34 cellular contexts compared by ENCODE assay signal in the genomic region with DNA sequence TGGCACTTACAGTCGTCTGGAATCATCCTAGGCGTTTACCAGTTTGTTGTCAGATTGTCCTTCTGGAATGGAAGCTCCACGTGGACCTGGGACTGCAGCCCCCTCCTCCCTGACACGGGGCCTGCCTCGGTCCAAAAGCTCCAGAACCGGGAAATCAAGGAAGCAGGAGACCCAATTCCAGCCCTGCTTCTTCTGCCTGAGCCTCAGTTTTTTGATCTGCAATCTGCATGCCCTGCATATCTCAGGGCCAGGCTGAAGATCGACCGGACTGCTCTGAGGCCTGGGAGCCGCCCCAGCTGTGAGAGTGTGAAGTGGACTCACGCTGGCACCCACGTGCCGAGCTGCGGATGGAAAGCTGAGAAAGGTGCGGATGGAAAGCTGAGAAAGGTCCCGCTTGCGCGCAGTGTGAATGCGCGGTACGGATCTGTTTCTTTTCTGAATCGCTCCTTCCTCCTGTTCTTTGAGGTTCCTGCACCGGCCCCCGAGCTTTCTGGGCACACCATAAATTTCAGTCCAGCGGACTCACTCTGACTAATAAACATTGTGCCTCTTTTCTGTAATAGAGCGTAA.
"Had no signal": no experiment of that assay in that cellular context is flagged by ENCODE, and none has a peak within 500 bp of the region (broad histone marks: within the 10 kb centered on the region; RNA-seq: fewer than 3 reads in every experiment).

No MANE protein-coding gene starts in this region.

- ATAC-seq: activated CD4-positive, alpha-beta T cell treated with anti-CD3 and anti-CD28 coated beads for 36 hours; activated CD8-positive, alpha-beta memory T cell treated with anti-CD3 and anti-CD28 coated beads, Interleukin-2, amount 10 ng/mL, durations not matched to agents 7 days and 5 days; activated CD8-positive, alpha-beta T cell treated with anti-CD3 and anti-CD28 coated beads, Interleukin-2, amount 10 ng/mL, durations not matched to agents 7 days and 5 days; activated T-cell treated with anti-CD3 and anti-CD28 coated beads, Interleukin-2, amount 50 U/mL, for 72 hours; left colon; mucosa of descending colon; pancreas; sciatic nerve; upper lobe of right lung had no signal

- H3K36me3 ChIP-seq: ascending aorta, cardiac muscle cell, colonic mucosa, gastrocnemius medialis, neutrophil, pancreas, prostate gland, suprapubic skin, tibial artery, upper lobe of right lung had no signal

- H3K36me3 Mint-ChIP-seq: activated CD8-positive, alpha-beta memory T cell treated with anti-CD3 and anti-CD28 coated beads, Interleukin-2, amount 10 ng/mL, durations not matched to agents 7 days and 5 days; activated naive CD8-positive, alpha-beta T cell treated with anti-CD3 and anti-CD28 coated beads, Interleukin-2, amount 10 ng/mL, durations not matched to agents 7 days and 5 days had no signal

- H3K27me3 ChIP-seq: ascending aorta, cardiac muscle cell, colonic mucosa, pancreas had no signal

- H3K9me3 Mint-ChIP-seq: activated naive CD4-positive, alpha-beta T cell treated with anti-CD3 and anti-CD28 coated beads for 36 hours; activated naive CD8-positive, alpha-beta T cell treated with anti-CD3 and anti-CD28 coated beads, Interleukin-2, amount 10 ng/mL, durations not matched to agents 7 days and 5 days; T-helper 2 cell treated with Interferon-gamma antibody and Interleukin-4, amounts not matched to agents 5 μg/mL and 100 μg/mL, for 36 hours had no signal

- H3K4me1 ChIP-seq: ascending aorta, colonic mucosa, gastrocnemius medialis, prostate gland, suprapubic skin, tibial artery, upper lobe of right lung had no signal

- H3K4me2 ChIP-seq: smooth muscle cell had no signal

- DNase-seq: activated CD4-positive, alpha-beta T cell treated with anti-CD3 and anti-CD28 coated beads for 36 hours; activated CD4-positive, CD25-positive, alpha-beta regulatory T cell; activated CD8-positive, alpha-beta memory T cell treated with anti-CD3 and anti-CD28 coated beads, Interleukin-2, amount 10 ng/mL, durations not matched to agents 7 days and 5 days; activated CD8-positive, alpha-beta T cell treated with anti-CD3 and anti-CD28 coated beads, Interleukin-2, amount 10 ng/mL, durations not matched to agents 7 days and 5 days; activated naive CD4-positive, alpha-beta T cell treated with anti-CD3 and anti-CD28 coated beads for 36 hours; activated naive CD8-positive, alpha-beta T cell treated with anti-CD3 and anti-CD28 coated beads, Interleukin-2, amount 10 ng/mL, durations not matched to agents 7 days and 5 days; activated T-cell treated with anti-CD3 and anti-CD28 coated beads, Interleukin-2, amount 50 U/mL, for 72 hours; cerebellar nuclear complex; colonic mucosa; effector CD8-positive, alpha-beta T cell; gastrocnemius medialis; hippocampal formation; left colon; mesendoderm; mucosa of descending colon; pancreas; retina; stimulated activated CD4-positive, alpha-beta T cell treated with anti-CD3 and anti-CD28 coated beads, Interleukin-15, amount 100 ng/mL, for 24 hours; stimulated activated CD4-positive, alpha-beta T cell treated with anti-CD3 and anti-CD28 coated beads, Interleukin-2, amount 100 ng/mL, for 24 hours; stimulated activated naive CD4-positive, alpha-beta T cell; T-helper 1 cell; tibial artery; upper lobe of right lung had no signal

- H3K4me1 Mint-ChIP-seq: nephron had no signal

- H3K4me3 ChIP-seq: ascending aorta, cardiac muscle cell, colonic mucosa, gastrocnemius medialis, lung, mucosa of descending colon, pancreas, prostate gland, smooth muscle cell, suprapubic skin, tibial artery, upper lobe of right lung had no signal

- H3K9me3 ChIP-seq: ascending aorta, colonic mucosa, gastrocnemius medialis, mucosa of descending colon, neutrophil, pancreas, prostate gland, suprapubic skin, upper lobe of right lung had no signal

- H3K27ac Mint-ChIP-seq: activated CD4-positive, alpha-beta T cell treated with anti-CD3 and anti-CD28 coated beads for 36 hours; activated CD8-positive, alpha-beta memory T cell treated with anti-CD3 and anti-CD28 coated beads, Interleukin-2, amount 10 ng/mL, durations not matched to agents 7 days and 5 days; activated CD8-positive, alpha-beta T cell treated with anti-CD3 and anti-CD28 coated beads, Interleukin-2, amount 10 ng/mL, durations not matched to agents 7 days and 5 days; activated naive CD4-positive, alpha-beta T cell treated with anti-CD3 and anti-CD28 coated beads for 36 hours; activated naive CD8-positive, alpha-beta T cell treated with anti-CD3 and anti-CD28 coated beads, Interleukin-2, amount 10 ng/mL, durations not matched to agents 7 days and 5 days; activated T-cell treated with anti-CD3 and anti-CD28 coated beads, Interleukin-2, amount 50 U/mL, for 72 hours; brain; nephron; T-helper 2 cell treated with Interferon-gamma antibody and Interleukin-4, amounts not matched to agents 5 μg/mL and 100 μg/mL, for 36 hours had no signal

- H3K27ac ChIP-seq: ascending aorta, cardiac muscle cell, colonic mucosa, gastrocnemius medialis, neutrophil, pancreas, prostate gland, suprapubic skin, tibial artery, upper lobe of right lung had no signal

- H3K4me3 Mint-ChIP-seq: activated CD4-positive, alpha-beta T cell treated with anti-CD3 and anti-CD28 coated beads for 36 hours; activated CD8-positive, alpha-beta memory T cell treated with anti-CD3 and anti-CD28 coated beads, Interleukin-2, amount 10 ng/mL, durations not matched to agents 7 days and 5 days; activated CD8-positive, alpha-beta T cell treated with anti-CD3 and anti-CD28 coated beads, Interleukin-2, amount 10 ng/mL, durations not matched to agents 7 days and 5 days; activated naive CD4-positive, alpha-beta T cell treated with anti-CD3 and anti-CD28 coated beads for 36 hours; activated naive CD8-positive, alpha-beta T cell treated with anti-CD3 and anti-CD28 coated beads, Interleukin-2, amount 10 ng/mL, durations not matched to agents 7 days and 5 days; activated T-cell treated with anti-CD3 and anti-CD28 coated beads, Interleukin-2, amount 50 U/mL, for 72 hours; brain; nephron; T-helper 2 cell treated with Interferon-gamma antibody and Interleukin-4, amounts not matched to agents 5 μg/mL and 100 μg/mL, for 36 hours had no signal
